ENCODE assay signal across 24 cellular contexts in the genomic region with DNA sequence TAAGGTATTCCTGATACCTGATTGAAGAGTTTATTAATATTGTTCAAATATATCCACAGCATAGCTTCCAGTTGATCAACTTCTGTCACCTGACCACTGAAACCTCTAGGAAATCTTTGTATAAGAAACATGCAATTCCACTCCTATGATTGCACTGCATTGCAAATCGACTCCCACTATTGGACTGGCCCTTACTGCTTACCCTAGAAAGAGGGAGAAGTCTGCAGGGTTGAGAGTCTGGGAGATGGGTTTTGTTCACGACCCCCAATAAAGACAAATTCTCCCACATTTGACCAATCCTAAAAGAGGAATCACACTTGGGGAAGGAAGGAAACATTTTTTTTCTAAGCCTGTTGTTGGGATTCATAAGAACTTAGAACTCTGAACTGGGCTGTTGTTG.
"Had no signal": no experiment of that assay in that cellular context is flagged by ENCODE, and none has a peak within 500 bp of the region (broad histone marks: within the 10 kb centered on the region; RNA-seq: fewer than 3 reads in every experiment).

No MANE protein-coding gene starts in this region.

- H3K4me3 ChIP-seq: coronary artery, dorsolateral prefrontal cortex, esophagus muscularis mucosa, gastroesophageal sphincter, heart left ventricle, hepatocyte, lower lobe of right lung, mucosa of descending colon had no signal

- H3K27me3 ChIP-seq: dorsolateral prefrontal cortex, esophagus muscularis mucosa, foreskin keratinocyte, gastroesophageal sphincter, heart left ventricle, hepatocyte had no signal

- H3K4me3 Mint-ChIP-seq: immature natural killer cell, mesothelial cell of epicardium had no signal

- H3K36me3 Mint-ChIP-seq: immature natural killer cell had no signal

- H3K27ac Mint-ChIP-seq: immature natural killer cell, mesothelial cell of epicardium had no signal

- H3K27ac ChIP-seq: coronary artery, esophagus muscularis mucosa, foreskin keratinocyte, gastroesophageal sphincter, hepatocyte, lower lobe of right lung had no signal

- H3K9me3 Mint-ChIP-seq: immature natural killer cell had no signal

- H3K4me1 ChIP-seq: foreskin keratinocyte had no signal

- H2AFZ ChIP-seq: hepatocyte had no signal

- H3K9me3 ChIP-seq: esophagus muscularis mucosa, gastroesophageal sphincter, heart left ventricle, lower lobe of right lung, mucosa of descending colon had no signal

- H3K36me3 ChIP-seq: lower lobe of right lung had no signal

- H3K4me2 ChIP-seq: hepatocyte had no signal

- H3K4me1 Mint-ChIP-seq: immature natural killer cell, mesothelial cell of epicardium had no signal

- ATAC-seq: foreskin keratinocyte, gastroesophageal sphincter, heart left ventricle, left colon, left lobe of liver, left ventricle myocardium superior, lower lobe of right lung, mucosa of descending colon had no signal

- DNase-seq: dermis blood vessel endothelial cell; dorsolateral prefrontal cortex; effector CD4-positive, alpha-beta T cell; effector memory CD4-positive, alpha-beta T cell; foreskin keratinocyte; heart left ventricle; hypothalamus; immature natural killer cell; islet precursor cell; kidney; kidney glomerular epithelial cell; left colon; left ventricle myocardium superior; lower lobe of right lung; mesenchymal stem cell; mucosa of descending colon had no signal

- FAIRE-seq: colon, frontal cortex, kidney had no signal
